ENCODE assay signal across 27 cellular contexts in genomic region chr1:197397899-197398298, GRCh38.
DNase-seq lines count a peak whose midpoint lies in the region; ATAC-seq, FAIRE-seq and TF ChIP-seq lines count a peak whose summit lies in the region.
"Had no signal": no experiment of that assay in that cellular context is flagged by ENCODE, and none has a peak within 500 bp of the region (broad histone marks: within the 10 kb centered on the region; RNA-seq: fewer than 3 reads in every experiment).

No MANE protein-coding gene starts in this region.

- no peaks in the 10 kb centered on the region for H3K79me1 ChIP-seq in H1 (ENCODE audit: low read depth, low read length)

- H3K9me3 Mint-ChIP-seq in osteocyte (ENCODE audit: unreplicated experiment), result peaks cover 5% of the 10 kb centered on the region
- H3K9me3 Mint-ChIP-seq: CD4-positive, alpha-beta T cell; CD8-positive, alpha-beta T cell had no signal

- DNase-seq in A549 (ENCODE audit: low read depth in 1 of 2, low spot score in 1 of 2) (no peak), D721Med (ENCODE audit: insufficient read length, low spot score) (no peak), H1 (ENCODE audit: low read depth in 1 of 2, low spot score in 2 of 2) (no peak), HCEC 1CT (no peak), osteocyte (ENCODE audit: extremely low spot score, unreplicated experiment) (no peak)
- DNase-seq: 8988T; AML-193; Caco-2; Calu3; CD4-positive, alpha-beta T cell; CD8-positive, alpha-beta T cell; DMS 273 treated with DMSO at 0.1 percent for 48 hours; DMS153; DMS53; DMS79; DND-41; EL; GDM1 had no signal

- ATAC-seq in A549 (no peak), HG03354 (IDR thresholded peaks at IDR 0.05; ENCODE audit: poor library complexity, severe bottlenecking, unreplicated experiment) (no peak)
- ATAC-seq: CD8-positive, alpha-beta T cell; GM12878 had no signal

- H3K27ac ChIP-seq in A549 (no peak overlapping the region), H1 (ENCODE audit: low read depth, low read length) (no peak overlapping the region)
- H3K27ac ChIP-seq: BLaER1 treated with 17β-estradiol and CSF1 and Interleukin-3, amounts not matched to agents 10 nM and 100 nM; C4-2B had no signal

- TF ChIP-seq CTCF in A549 (IDR thresholded peaks at IDR 0.05), result no peak
- TF ChIP-seq CTCF in D721Med (IDR thresholded peaks at IDR 0.05; ENCODE audit: insufficient read depth, missing control alignments), result no peak
- no peak for TF ChIP-seq CTCF in Loucy (conservative IDR thresholded peaks at IDR 0.05; ENCODE audit: low read length)
- TF ChIP-seq CTCF in H1 (IDR thresholded peaks at IDR 0.05; ENCODE audit: control extremely low read depth in 1 of 3, insufficient read depth in 1 of 3, low read depth in 1 of 3, low read length in 3 of 3), result no peak
- TF ChIP-seq CTCF in osteocyte (IDR thresholded peaks at IDR 0.05), result no peak

- no peak overlapping the region for H3K18ac ChIP-seq in H1 (ENCODE audit: extremely low read depth, low read length)

- H3K9me2 ChIP-seq in Loucy (replicated peaks; ENCODE audit: low read depth, low read length), result no peaks in the 10 kb centered on the region

- no peaks in the 10 kb centered on the region for H3K4me1 Mint-ChIP-seq in osteocyte (ENCODE audit: unreplicated experiment)
- H3K4me1 Mint-ChIP-seq: B cell had no signal

- no peak overlapping the region for H4K8ac ChIP-seq in H1 (ENCODE audit: extremely low read depth, insufficient read depth, low read length)

- no peak overlapping the region for H2BK20ac ChIP-seq in H1 (ENCODE audit: low read length)

- no peak overlapping the region for H4K91ac ChIP-seq in H1 (replicated peaks; ENCODE audit: insufficient read length, low read length)

- H3K56ac ChIP-seq in H1 (replicated peaks; ENCODE audit: insufficient read length, low read depth, low read length), result no peak overlapping the region

- no peak overlapping the region for H3K4me3 Mint-ChIP-seq in osteocyte (ENCODE audit: unreplicated experiment)
- H3K4me3 Mint-ChIP-seq: B cell; CD4-positive, alpha-beta T cell; CD8-positive, alpha-beta T cell had no signal

- no peak overlapping the region for H3K4me3 ChIP-seq in A549
- no peak overlapping the region for H3K4me3 ChIP-seq in Loucy (ENCODE audit: low read length, poor library complexity, severe bottlenecking)
- no peak overlapping the region for H3K4me3 ChIP-seq in H1 (ENCODE audit: extremely low read depth in 1 of 4, insufficient read depth in 2 of 4, low read depth in 3 of 4, low read length in 4 of 4)
- H3K4me3 ChIP-seq: BLaER1 treated with 17β-estradiol and CSF1 and Interleukin-3, amounts not matched to agents 10 nM and 100 nM; GM12878 had no signal

- WGBS in A549 (ENCODE audit: missing lambda C conversion rate), result 65% methylated on average over 1 of the region's 1 CpG
- 86% methylated on average over 1 of the region's 1 CpG; no CpG with 5 or more reads in 1 of the 2 experiments for WGBS in H1 (ENCODE audit: extremely low coverage in 1 of 2, insufficient coverage in 1 of 2, insufficient read length in 1 of 2, insufficient replicate concordance in 2 of 2, low coverage in 1 of 2, low lambda C conversion rate in 2 of 2, missing lambda C conversion rate in 1 of 2), 2 experiments

- H3K27me3 Mint-ChIP-seq in osteocyte (ENCODE audit: unreplicated experiment), result peaks cover 24% of the 10 kb centered on the region

- H2BK120ac ChIP-seq in H1 (replicated peaks; ENCODE audit: low read depth, low read length), result no peak overlapping the region

- TF ChIP-seq POLR2A in A549 (IDR thresholded peaks at IDR 0.05; ENCODE audit: low read length) (no peak), H1 (IDR thresholded peaks at IDR 0.05; ENCODE audit: control extremely low read depth in 1 of 2, low read depth in 2 of 2, low read length in 2 of 2) (no peak)

- CTCF ChIA-PET in A549 (lab: Yijun Ruan, JAX), result interaction anchor here (1.2 to 3.4 kb wide), 2 partner anchors 8 to 115 kb away, joined by 3 to 13 read pairs; no protein-coding TSS in a partner anchor
- CTCF ChIA-PET in H1 (lab: Charles Lee; ENCODE audit: partially characterized antibody), result interaction anchor here (1.6 to 3.1 kb wide), 2 partner anchors 7 to 14 kb away, joined by 5 to 18 read pairs; no protein-coding TSS in a partner anchor

- no peak for TF ChIP-seq RAD21 in A549 (conservative IDR thresholded peaks at IDR 0.05 in 1 of 2, IDR thresholded peaks at IDR 0.05 in 1 of 2)
- TF ChIP-seq RAD21 in H1 (IDR thresholded peaks at IDR 0.05 in 1 of 2, conservative IDR thresholded peaks at IDR 0.05 in 1 of 2; ENCODE audit: low read depth in 2 of 2, low read length in 2 of 2), result no peak

- no peak overlapping the region for H3K4me2 ChIP-seq in A549
- no peak overlapping the region for H3K4me2 ChIP-seq in Loucy (ENCODE audit: low read depth, low read length, poor library complexity, severe bottlenecking)
- H3K4me2 ChIP-seq in H1 (ENCODE audit: insufficient read depth in 1 of 2, low read depth in 2 of 2, low read length in 2 of 2), result no peak overlapping the region
- H3K4me2 ChIP-seq: BLaER1 treated with 17β-estradiol and CSF1 and Interleukin-3, amounts not matched to agents 10 nM and 100 nM had no signal

- POLR2A ChIA-PET in A549 (lab: Yijun Ruan, JAX), result no interaction called here
- POLR2A ChIA-PET in H1 (lab: Charles Lee; ENCODE audit: partially characterized antibody), result no interaction called here

- no peak overlapping the region for H3K4ac ChIP-seq in H1 (replicated peaks; ENCODE audit: insufficient read length, low read depth, low read length)

- no peak overlapping the region for H2BK15ac ChIP-seq in H1 (ENCODE audit: low read length)

- H3K23me2 ChIP-seq in H1 (ENCODE audit: low read depth, low read length), result no peaks in the 10 kb centered on the region

- H4K20me1 ChIP-seq in Loucy (ENCODE audit: insufficient read depth, low read length, poor library complexity, severe bottlenecking) (no peaks in the 10 kb centered on the region), H1 (replicated peaks in 1 of 2; ENCODE audit: control insufficient read depth in 1 of 2, insufficient read depth in 2 of 2, low read length in 2 of 2) (no peaks in the 10 kb centered on the region)
- H4K20me1 ChIP-seq: BLaER1 treated with 17β-estradiol and CSF1 and Interleukin-3, amounts not matched to agents 10 nM and 100 nM had no signal

- H3K27ac Mint-ChIP-seq in osteocyte (ENCODE audit: unreplicated experiment), result no peak overlapping the region
- H3K27ac Mint-ChIP-seq: B cell; CD4-positive, alpha-beta T cell; CD8-positive, alpha-beta T cell had no signal

- H3K36me3 ChIP-seq in Loucy (ENCODE audit: insufficient read depth, low read length) (no peaks in the 10 kb centered on the region), H1 (ENCODE audit: control insufficient read depth in 2 of 4, insufficient read depth in 4 of 4, low read length in 3 of 4) (no peaks in the 10 kb centered on the region)
- H3K36me3 ChIP-seq: BLaER1 treated with 17β-estradiol and CSF1 and Interleukin-3, amounts not matched to agents 10 nM and 100 nM had no signal

- H3K9ac ChIP-seq in Loucy (ENCODE audit: low read depth, low read length, poor library complexity, severe bottlenecking), result no peak overlapping the region
- no peak overlapping the region for H3K9ac ChIP-seq in H1 (replicated peaks in 1 of 4; ENCODE audit: extremely low read depth in 1 of 4, low read depth in 3 of 4, low read length in 3 of 4)
- H3K9ac ChIP-seq: BLaER1 treated with 17β-estradiol and CSF1 and Interleukin-3, amounts not matched to agents 10 nM and 100 nM had no signal

- no peak overlapping the region for H2BK5ac ChIP-seq in H1 (ENCODE audit: low read depth, low read length)

- H3K79me2 ChIP-seq in Loucy (ENCODE audit: insufficient read depth, low read length) (no peaks in the 10 kb centered on the region), H1 (ENCODE audit: control insufficient read depth in 1 of 2, insufficient read depth in 2 of 2, low read length in 2 of 2) (no peaks in the 10 kb centered on the region)

- H3K36me3 Mint-ChIP-seq in osteocyte (ENCODE audit: unreplicated experiment), result peaks cover 2% of the 10 kb centered on the region
- H3K36me3 Mint-ChIP-seq: CD8-positive, alpha-beta T cell had no signal

- no peaks in the 10 kb centered on the region for H3F3A ChIP-seq in Loucy (ENCODE audit: low read depth)

- TF ChIP-seq EP300 in A549 (IDR thresholded peaks at IDR 0.05) (no peak), H1 (IDR thresholded peaks at IDR 0.05; ENCODE audit: borderline replicate concordance in 1 of 2, low read depth in 2 of 2, low read length in 2 of 2) (no peak)

- FAIRE-seq in A549 (lab: Jason Lieb, UNC) (no peak), D721Med (lab: Jason Lieb, UNC) (peak; percentile 29), H1 (lab: Jason Lieb, UNC) (no peak)
- FAIRE-seq: A204.1, GM12878, GM12892, GM18507 had no signal

- H3K27me3 ChIP-seq in Loucy (ENCODE audit: insufficient read depth, low read length, poor library complexity, severe bottlenecking), result no peaks in the 10 kb centered on the region
- no peaks in the 10 kb centered on the region for H3K27me3 ChIP-seq in H1 (replicated peaks in 1 of 4; ENCODE audit: control insufficient read depth in 3 of 4, extremely low read depth in 1 of 4, insufficient read depth in 3 of 4, low read length in 3 of 4)
- H3K27me3 ChIP-seq: BLaER1 treated with 17β-estradiol and CSF1 and Interleukin-3, amounts not matched to agents 10 nM and 100 nM had no signal

- H3K4me1 ChIP-seq in A549 (no peaks in the 10 kb centered on the region), Loucy (ENCODE audit: insufficient read depth, low read length, poor library complexity, severe bottlenecking) (peaks cover 18% of the 10 kb centered on the region), H1 (replicated peaks in 1 of 4; ENCODE audit: control insufficient read depth in 3 of 4, insufficient read depth in 4 of 4, low read length in 3 of 4) (no peaks in the 10 kb centered on the region)
- H3K4me1 ChIP-seq: BLaER1 treated with 17β-estradiol and CSF1 and Interleukin-3, amounts not matched to agents 10 nM and 100 nM; Caco-2 had no signal

- H2AFZ ChIP-seq in Loucy (ENCODE audit: low read length) (0 out of 2 replicates have a peak overlapping the region, but pooled peaks have one; percentile 3), H1 (ENCODE audit: low read length) (no peak overlapping the region)

- no peaks in the 10 kb centered on the region for H3K9me3 ChIP-seq in A549
- no peaks in the 10 kb centered on the region for H3K9me3 ChIP-seq in Loucy (ENCODE audit: insufficient read depth, low read depth, low read length)
- H3K9me3 ChIP-seq in H1 (ENCODE audit: insufficient read depth in 2 of 2, low read depth in 1 of 2, low read length in 1 of 2), result no peaks in the 10 kb centered on the region
- H3K9me3 ChIP-seq: BLaER1 treated with 17β-estradiol and CSF1 and Interleukin-3, amounts not matched to agents 10 nM and 100 nM; Caco-2 had no signal

- no peak overlapping the region for H2AK5ac ChIP-seq in H1 (ENCODE audit: low read depth, low read length)

- H4K5ac ChIP-seq in H1 (ENCODE audit: insufficient read length, low read depth, low read length), result no peak overlapping the region

- H3K23ac ChIP-seq in H1 (ENCODE audit: insufficient read length), result peak overlapping the region; percentile 32

- no peak overlapping the region for H2BK12ac ChIP-seq in H1 (ENCODE audit: low read depth, low read length)

- H3K14ac ChIP-seq in H1 (ENCODE audit: insufficient read length), result no peak overlapping the region

TF ChIP-seq in H1, 55 proteins besides CTCF, POLR2A, EP300 and RAD21 (continues in another document):
- TF ChIP-seq MAFK (IDR thresholded peaks at IDR 0.05; ENCODE audit: low read depth, low read length) (peak; percentile 9; the same call in 1 of the 2 replicates), BCL11A (IDR thresholded peaks at IDR 0.05; ENCODE audit: low read depth in 2 of 2, low read length in 2 of 2) (no peak)

Comparison
In these comparisons a context has a peak if more than half of its experiments do, and no peak if none do; other contexts are left out.
1. Of the 18 proteins assayed by ChIP-seq in both H1 and A549: peak only in H1: none; only in A549: none; in both: MAFK; in neither: 17.